In the genomic region with DNA sequence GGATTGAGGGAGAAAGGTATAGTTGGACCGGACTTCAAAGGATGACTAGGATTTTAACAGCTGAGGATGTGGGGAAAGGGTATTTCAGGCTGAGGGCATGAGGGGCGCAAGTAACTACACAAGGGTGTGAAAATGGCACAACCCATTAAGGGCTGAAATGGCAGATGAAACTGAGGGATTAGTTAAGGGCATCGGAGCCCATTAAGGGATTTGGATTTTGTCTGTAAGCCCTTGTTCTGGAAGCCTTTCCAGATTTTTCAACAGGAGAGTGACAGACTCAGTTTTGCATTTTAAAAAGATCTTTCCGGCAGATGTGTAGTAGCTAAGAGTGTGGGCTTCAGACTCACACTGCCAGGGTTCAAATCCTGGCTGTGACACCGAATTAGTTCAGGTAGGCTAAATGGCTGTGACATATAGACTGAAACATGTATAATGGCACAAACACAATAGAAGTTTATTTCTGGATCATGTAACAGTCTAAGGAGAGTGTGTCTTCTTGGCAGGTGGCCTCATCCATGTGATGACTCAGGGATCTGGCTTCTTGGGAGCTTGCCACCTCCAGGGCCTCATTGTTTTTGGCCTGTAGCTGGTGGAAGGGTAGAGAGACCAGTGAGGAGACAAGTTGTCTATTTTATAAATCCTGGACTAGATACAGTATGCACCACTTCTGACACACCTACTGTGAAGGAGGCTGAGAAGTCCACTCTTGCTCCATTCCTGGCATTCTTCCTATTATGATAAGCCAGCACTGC, we compare ENCODE assay signal across 10 cellular contexts. TPM values are rescaled to one million over a fixed set of nuclear protein-coding genes. Genes with fewer than 3 reads are reported as not detected.
DNase-seq lines count a peak whose midpoint lies in the region; ATAC-seq and TF ChIP-seq lines count a peak whose summit lies in the region.
"Had no signal": no experiment of that assay in that cellular context is flagged by ENCODE, and none has a peak within 500 bp of the region (broad histone marks: within the 10 kb centered on the region; RNA-seq: fewer than 3 reads in every experiment).

No MANE protein-coding gene starts in this region.

- no peak overlapping the region for H3K4me3 ChIP-seq in epithelial cell of proximal tubule (ENCODE audit: low read depth, low read length)

- no peak for TF ChIP-seq CTCF in epithelial cell of proximal tubule (conservative IDR thresholded peaks at IDR 0.05; ENCODE audit: low read depth, low read length)

- no peak for ATAC-seq in GM18517 (IDR thresholded peaks at IDR 0.05; ENCODE audit: unreplicated experiment)
- ATAC-seq: activated CD4-positive, CD25-positive, alpha-beta regulatory T cell treated with anti-CD3 and anti-CD28 coated beads, Interleukin-2, amount 50 U/mL, for 24 hours; activated naive CD8-positive, alpha-beta T cell treated with anti-CD3 and anti-CD28 coated beads, Interleukin-2, amount 50 U/mL, for 24 hours had no signal

- peak; percentile 54 for DNase-seq in GM04503 (ENCODE audit: low read depth)
- DNase-seq in NCI-H82 treated with DMSO at 0.1 percent for 48 hours (lab: John Stamatoyannopoulos, UW; ENCODE audit: unreplicated experiment): peak; percentile 98
- peak; percentile 45 for DNase-seq in epithelial cell of proximal tubule (ENCODE audit: low read depth)
- peak; percentile 41 for DNase-seq in pulmonary artery endothelial cell (ENCODE audit: low read depth, low spot score)
- DNase-seq in activated CD8-positive, alpha-beta memory T cell treated with anti-CD3 and anti-CD28 coated beads for 24 hours: no peak
- DNase-seq in midbrain (lab: John Stamatoyannopoulos, UW): no peak
- DNase-seq: activated naive CD8-positive, alpha-beta T cell treated with anti-CD3 and anti-CD28 coated beads, Interleukin-2, amount 50 U/mL, for 24 hours; NCI-H510A had no signal

RNA-seq across cellular contexts. Expression of gene UBE2T, which starts 49.6 kb away (rescaled TPM):
- 146 and 155 TPM in 2 replicates for total RNA-seq in epithelial cell of proximal tubule
- 35.2 and 51.3 TPM in 2 replicates for total RNA-seq in pulmonary artery endothelial cell

RNA-seq across cellular contexts. Expression of gene PPP1R12B, which starts 56.4 kb away (rescaled TPM):
- total RNA-seq in epithelial cell of proximal tubule: 2.5 and 21.6 TPM in 2 replicates
- total RNA-seq in pulmonary artery endothelial cell: 5.2 and 15.8 TPM in 2 replicates

Comparison
In these comparisons a context has a peak if more than half of its experiments do, and no peak if none do; other contexts are left out.
1. DNase-seq: peak in GM04503 (single experiment), NCI-H82 treated with DMSO at 0.1 percent for 48 hours (single experiment), epithelial cell of proximal tubule (single experiment) and pulmonary artery endothelial cell (single experiment); none in activated CD8-positive, alpha-beta memory T cell treated with anti-CD3 and anti-CD28 coated beads for 24 hours (single experiment) and midbrain (single experiment).